9 cellular contexts compared by ENCODE assay signal in the genomic region with DNA sequence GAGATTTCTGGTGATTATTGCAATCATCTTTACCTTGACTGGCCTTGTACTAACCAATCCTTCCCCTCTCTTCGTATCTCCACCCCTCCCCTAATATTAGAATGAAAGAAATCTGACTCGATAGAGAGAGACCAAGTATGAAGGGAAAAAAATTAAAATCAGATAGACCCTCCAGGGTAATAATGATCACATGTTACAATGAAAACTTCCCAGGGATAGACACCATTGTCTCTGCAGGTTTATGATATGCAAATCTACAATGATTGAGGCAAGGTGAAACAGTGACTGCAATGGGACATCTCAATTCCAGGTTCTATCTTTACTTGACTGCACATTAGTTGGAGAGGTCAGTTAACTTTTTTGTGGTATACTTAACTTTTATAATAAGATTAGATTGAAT. TPM values are rescaled to one million over a fixed set of nuclear protein-coding genes. Genes with fewer than 3 reads are reported as not detected.
A peak's percentile ranks its signal among the peaks of the same experiment; 100 is the strongest.
DNase-seq lines count a peak whose midpoint lies in the region; ATAC-seq and TF ChIP-seq lines count a peak whose summit lies in the region.
"Had no signal": no experiment of that assay in that cellular context is flagged by ENCODE, and none has a peak within 500 bp of the region (broad histone marks: within the 10 kb centered on the region; RNA-seq: fewer than 3 reads in every experiment).

No MANE protein-coding gene starts in this region.

- peaks cover 44% of the 10 kb centered on the region for H3K4me1 Mint-ChIP-seq in CD8-positive, alpha-beta T cell (ENCODE audit: low read depth)

- peaks cover 32% of the 10 kb centered on the region for H3K36me3 Mint-ChIP-seq in CD8-positive, alpha-beta T cell

- no peaks in the 10 kb centered on the region for H3K27me3 ChIP-seq in CD8-positive, alpha-beta T cell (ENCODE audit: insufficient read depth, low read length)
- no peaks in the 10 kb centered on the region for H3K27me3 ChIP-seq in PC-9 (ENCODE audit: insufficient read depth, low read depth)
- H3K27me3 ChIP-seq in esophagus muscularis mucosa: no peaks in the 10 kb centered on the region
- H3K27me3 ChIP-seq in sigmoid colon: no peaks in the 10 kb centered on the region

- H4K20me1 ChIP-seq in PC-9 (ENCODE audit: insufficient read depth): peaks cover 8% of the 10 kb centered on the region; the same call in 1 of the 2 replicates

- 63% methylated on average over 2 of the region's 2 CpGs for WGBS in esophagus muscularis mucosa
- WGBS in sigmoid colon, 2 donors: 72 to 74% methylated on average over 2 of the region's 2 CpGs

- peaks cover 24% of the 10 kb centered on the region for H3K36me3 ChIP-seq in CD8-positive, alpha-beta T cell (ENCODE audit: insufficient read depth, low read length)
- H3K36me3 ChIP-seq in PC-9 (ENCODE audit: low read depth) (peaks cover 22% of the 10 kb centered on the region), esophagus muscularis mucosa (peaks cover 25 to 26% (median 26%) of the 10 kb centered on the region in 4 donors), sigmoid colon (peaks cover 24 to 26% (median 25%) of the 10 kb centered on the region in 4 donors)

- BruUV-seq in PC-9 (replicated peaks; lab: Mats Ljungman, UMichigan): no TSS peak

- no peak for DNase-seq in CD8-positive, alpha-beta T cell
- no peak for DNase-seq in PC-9
- no peak for DNase-seq in esophagus muscularis mucosa (ENCODE audit: extremely low spot score)
- DNase-seq in sigmoid colon: no peak
- DNase-seq in GM10248 (ENCODE audit: extremely low spot score): no peak
- no peak for DNase-seq in GM13977 (ENCODE audit: low spot score)
- no peak for DNase-seq in HuH-7.5 (ENCODE audit: low spot score)
- no peak for DNase-seq in cerebellum (ENCODE audit: low spot score)
- DNase-seq: NCI-H1694 had no signal

- no peak for TF ChIP-seq CTCF in CD8-positive, alpha-beta T cell (IDR thresholded peaks at IDR 0.05)
- TF ChIP-seq CTCF in PC-9 (conservative IDR thresholded peaks at IDR 0.05) (no peak), esophagus muscularis mucosa (IDR thresholded peaks at IDR 0.05) (no peak), sigmoid colon (IDR thresholded peaks at IDR 0.05) (no peak), GM10248 (IDR thresholded peaks at IDR 0.05; ENCODE audit: control extremely low read depth, extremely low read depth, low read depth, missing control alignments) (no peak), GM13977 (IDR thresholded peaks at IDR 0.05; ENCODE audit: extremely low read depth, insufficient read depth, missing control alignments) (no peak)

- CTCF ChIA-PET in CD8-positive, alpha-beta T cell (lab: Charles Lee): interaction anchor here (0.6 to 9.7 kb wide), 16 partner anchors 10 to 265 kb away, joined by 3 to 88 read pairs (median 7); no protein-coding TSS in a partner anchor
- CTCF ChIA-PET in PC-9 (lab: Charles Lee): no interaction called here
- CTCF ChIA-PET in GM10248 (lab: Yijun Ruan, JAX): interaction anchor here (0.7 to 6.3 kb wide), 20 partner anchors 8 to 280 kb away, joined by 3 to 74 read pairs (median 5); a partner anchor contains a TSS

- peaks cover 40% of the 10 kb centered on the region for H3K4me1 ChIP-seq in CD8-positive, alpha-beta T cell (ENCODE audit: insufficient read depth, low read length)
- H3K4me1 ChIP-seq in PC-9 (replicated peaks; ENCODE audit: insufficient read depth) (peaks cover 51% of the 10 kb centered on the region), esophagus muscularis mucosa (peaks cover 25 to 30% (median 28%) of the 10 kb centered on the region in 4 donors), sigmoid colon (peaks cover 0 to 42% (median 33%) of the 10 kb centered on the region in 4 donors)

- peak overlapping the region; percentile 89 for H3K4me2 ChIP-seq in PC-9

- peaks cover 31% of the 10 kb centered on the region for H3F3A ChIP-seq in PC-9 (ENCODE audit: insufficient read depth, low read depth)

- no peak overlapping the region for H3K27ac ChIP-seq in CD8-positive, alpha-beta T cell (ENCODE audit: low read depth, low read length)
- H3K27ac ChIP-seq in PC-9 (no peak overlapping the region), esophagus muscularis mucosa (replicated peaks in 1 of 4) (peak overlapping the region; percentile 99 to 100 (median 100)), sigmoid colon (peak overlapping the region; percentile 97 to 100 (median 100))

- intact Hi-C loops in CD8-positive, alpha-beta T cell (cut with DNase I, micrococcal nuclease): loop anchor here (2.0 to 10.0 kb wide), 3 partner anchors 177 to 871 kb away; a partner anchor contains a TSS
- intact Hi-C loops in PC-9 (cut with micrococcal nuclease; ENCODE audit: unreplicated experiment) (loop anchor here (5.0 kb wide), 1 partner anchor 359 kb away; a partner anchor contains a TSS), esophagus muscularis mucosa (cut with DNase I) (loop anchor here (2.0 kb wide), 2 partner anchors 113 to 191 kb away; a partner anchor contains a TSS), sigmoid colon (cut with DNase I) (loop anchor here (2.0 to 10.0 kb wide), 4 partner anchors 143 to 419 kb away; a partner anchor contains a TSS)

- H3K27ac Mint-ChIP-seq in CD8-positive, alpha-beta T cell: peak overlapping the region; percentile 97

- ATAC-seq in CD8-positive, alpha-beta T cell: no peak

- H3K9me3 ChIP-seq in CD8-positive, alpha-beta T cell (ENCODE audit: low read length): no peaks in the 10 kb centered on the region
- H3K9me3 ChIP-seq in PC-9 (ENCODE audit: insufficient read depth, low read depth) (no peaks in the 10 kb centered on the region), esophagus muscularis mucosa (no peaks in the 10 kb centered on the region), sigmoid colon (no peaks in the 10 kb centered on the region)

- TF ChIP-seq POLR2A in esophagus muscularis mucosa (IDR thresholded peaks at IDR 0.05; ENCODE audit: low read depth) (no peak), sigmoid colon (IDR thresholded peaks at IDR 0.05) (no peak)

- H3K4me3 ChIP-seq in CD8-positive, alpha-beta T cell (ENCODE audit: low read depth, low read length): no peak overlapping the region
- no peak overlapping the region for H3K4me3 ChIP-seq in PC-9
- H3K4me3 ChIP-seq in esophagus muscularis mucosa: peak overlapping the region; percentile 86 to 97 (median 93)
- H3K4me3 ChIP-seq in sigmoid colon: peak overlapping the region in 3 of 4 donors; percentile 83 to 99 (median 94)

- no peaks in the 10 kb centered on the region for H3K9me3 Mint-ChIP-seq in CD8-positive, alpha-beta T cell

- H3K79me2 ChIP-seq in PC-9 (ENCODE audit: low read depth): peaks cover 33% of the 10 kb centered on the region

- TF ChIP-seq EP300 in esophagus muscularis mucosa (IDR thresholded peaks at IDR 0.05): no peak
- no peak for TF ChIP-seq EP300 in sigmoid colon (IDR thresholded peaks at IDR 0.05)

- H3K4me3 Mint-ChIP-seq in CD8-positive, alpha-beta T cell: peak overlapping the region; percentile 92

- in situ Hi-C loops in GM13977 (cut with MboI; ENCODE audit: low pct_unique_long_range_greater_than_20kb, low sequenced_read_pairs, unreplicated experiment): loop anchor here (25.0 kb wide), 1 partner anchor 744 kb away; no protein-coding TSS in a partner anchor

- H3K9me2 ChIP-seq in PC-9 (ENCODE audit: insufficient read depth): no peaks in the 10 kb centered on the region

- POLR2A ChIA-PET in CD8-positive, alpha-beta T cell (lab: Charles Lee): interaction anchor here (2.5 to 5.2 kb wide), 3 partner anchors 37 to 284 kb away, joined by 8 to 65 read pairs (median 30); a partner anchor contains a TSS
- POLR2A ChIA-PET in PC-9 (lab: Charles Lee; ENCODE audit: unreplicated experiment) (no interaction called here), GM10248 (lab: Yijun Ruan, JAX) (no interaction called here)

- no peak overlapping the region for H2AFZ ChIP-seq in PC-9

- no peaks in the 10 kb centered on the region for H3K27me3 Mint-ChIP-seq in CD8-positive, alpha-beta T cell (ENCODE audit: low read depth)

RNA-seq across cellular contexts. Expression of a gene that starts 1.5 kb away (rescaled TPM):
- 1,000 to 10,000 TPM; 1,097 to 1,133 TPM for total RNA-seq in CD8-positive, alpha-beta T cell
- total RNA-seq in PC-9 (2021) (30.2 and 34.8 TPM in 2 replicates), esophagus muscularis mucosa (100 to 1,000 TPM; 387 to 416 (median 398) TPM), sigmoid colon (100 to 1,000 TPM; 258 to 340 (median 289) TPM), cerebellum (32.0 TPM)
- 100 to 1,000 TPM in 2 of 3 donors, 10 to 100 TPM in 1; 95.5 to 188 (median 158) TPM for polyA plus RNA-seq in sigmoid colon

Comparison
In these comparisons a context has a peak if more than half of its experiments do, and no peak if none do; other contexts are left out.
1. H3K27ac ChIP-seq: peak in esophagus muscularis mucosa (4 of 4) and sigmoid colon (4 of 4); none in CD8-positive, alpha-beta T cell (single experiment) and PC-9 (single experiment).
2. H3K4me3 ChIP-seq: peak in esophagus muscularis mucosa (4 of 4) and sigmoid colon (3 of 4); none in CD8-positive, alpha-beta T cell (single experiment) and PC-9 (single experiment).